8 cellular contexts compared by ENCODE assay signal in the genomic region with DNA sequence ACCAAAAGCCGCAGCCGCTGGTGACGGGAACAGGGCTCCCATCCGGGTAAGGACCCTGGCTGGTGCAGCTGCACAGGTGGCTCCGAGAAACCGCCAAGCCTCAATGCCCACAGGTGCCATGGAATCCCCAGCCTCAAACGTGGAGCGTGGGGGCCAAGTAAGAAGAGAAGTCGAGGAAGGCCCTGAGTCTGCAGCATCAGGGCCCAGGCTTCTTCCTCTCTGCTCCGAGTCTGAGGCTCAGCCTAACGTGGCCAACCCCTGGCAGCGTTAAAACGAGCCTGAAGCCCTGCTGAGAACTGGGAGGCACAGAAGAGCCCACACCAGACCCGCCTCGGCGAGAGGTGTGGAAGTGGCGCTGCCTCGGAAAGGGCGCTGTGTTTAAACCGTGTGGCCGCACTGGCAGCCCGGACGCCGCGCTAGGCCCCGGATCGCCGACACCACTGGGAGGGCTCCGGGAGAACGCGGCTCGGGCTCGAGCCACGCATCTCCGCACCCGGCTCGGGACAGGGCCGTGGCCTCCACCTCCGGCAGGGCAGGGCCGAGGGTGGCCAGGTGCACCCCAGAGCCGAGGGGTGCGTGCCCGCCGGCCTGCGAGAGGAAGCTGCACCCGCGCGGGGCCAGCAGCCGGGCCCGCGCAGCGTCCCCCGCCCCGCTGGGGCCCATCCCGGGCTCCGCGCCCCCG. TPM values are rescaled to one million over a fixed set of nuclear protein-coding genes. Genes with fewer than 3 reads are reported as not detected.
DNase-seq lines count a peak whose midpoint lies in the region; ATAC-seq, FAIRE-seq and TF ChIP-seq lines count a peak whose summit lies in the region.

No MANE protein-coding gene starts in this region.

- H2BK12ac ChIP-seq in H1 (ENCODE audit: low read depth, low read length), result no peak overlapping the region; the same call in 1 of the 2 replicates

- peaks cover 8% of the 10 kb centered on the region; the same call in 1 of the 2 replicates for H3K23me2 ChIP-seq in H1 (ENCODE audit: low read depth, low read length)

- H3K18ac ChIP-seq in H1 (ENCODE audit: extremely low read depth, low read length), result peak overlapping the region; percentile 38

- peak in 1 of 2 donors; percentile 4 for ATAC-seq in naive thymus-derived CD8-positive, alpha-beta T cell

- no peak for FAIRE-seq in H1 (lab: Jason Lieb, UNC)
- FAIRE-seq in D721Med (lab: Jason Lieb, UNC), result no peak

- H3K27ac Mint-ChIP-seq in HFFc6, result peak overlapping the region; percentile 66
- H3K27ac Mint-ChIP-seq in naive thymus-derived CD8-positive, alpha-beta T cell, result peak overlapping the region in 7 of 10 donors; percentile 27 to 87 (median 79)

- no peak overlapping the region for H2BK20ac ChIP-seq in H1 (ENCODE audit: low read length)

- H3K23ac ChIP-seq in H1 (ENCODE audit: insufficient read length), result no peak overlapping the region

- H3K79me1 ChIP-seq in H1 (ENCODE audit: low read depth, low read length), result peaks cover 23% of the 10 kb centered on the region

- H4K20me1 ChIP-seq in H1 (replicated peaks in 1 of 2; ENCODE audit: control insufficient read depth in 1 of 2, insufficient read depth in 2 of 2, low read length in 2 of 2), result peaks cover 17 to 24% of the 10 kb centered on the region in 2 experiments

- peak overlapping the region; percentile 66 to 93 (median 74); a peak in 6 of 7 replicates for H3K9ac ChIP-seq in H1 (replicated peaks in 1 of 4; ENCODE audit: extremely low read depth in 1 of 4, low read depth in 3 of 4, low read length in 3 of 4)

- no peak overlapping the region for H2BK15ac ChIP-seq in H1 (ENCODE audit: low read length)

- no peaks in the 10 kb centered on the region; a peak in 1 of 7 replicates for H3K27me3 ChIP-seq in H1 (replicated peaks in 1 of 4; ENCODE audit: control insufficient read depth in 3 of 4, extremely low read depth in 1 of 4, insufficient read depth in 3 of 4, low read length in 3 of 4)

- H2AK5ac ChIP-seq in H1 (ENCODE audit: low read depth, low read length), result 0 out of 2 replicates have a peak overlapping the region, but pooled peaks have one; percentile 39

- H4K8ac ChIP-seq in H1 (ENCODE audit: extremely low read depth, insufficient read depth, low read length), result peak overlapping the region; percentile 84

- H3K14ac ChIP-seq in H1 (ENCODE audit: insufficient read length), result no peak overlapping the region

- no peak for TF ChIP-seq RAD21 in H1 (IDR thresholded peaks at IDR 0.05 in 1 of 2, conservative IDR thresholded peaks at IDR 0.05 in 1 of 2; ENCODE audit: low read depth in 2 of 2, low read length in 2 of 2)

- H3K9me3 Mint-ChIP-seq in HFFc6, result no peaks in the 10 kb centered on the region
- no peaks in the 10 kb centered on the region for H3K9me3 Mint-ChIP-seq in naive thymus-derived CD8-positive, alpha-beta T cell

- no peak overlapping the region for H2BK120ac ChIP-seq in H1 (replicated peaks; ENCODE audit: low read depth, low read length)

- H3K4me3 Mint-ChIP-seq in HFFc6, result peak overlapping the region; percentile 90
- H3K4me3 Mint-ChIP-seq in naive thymus-derived CD8-positive, alpha-beta T cell, result peak overlapping the region; percentile 77 to 91 (median 84)

- CTCF ChIA-PET in H1 (lab: Charles Lee; ENCODE audit: partially characterized antibody), result interaction anchor here (1.3 to 3.3 kb wide), 4 partner anchors 10 to 120 kb away, joined by 4 to 15 read pairs (median 8); a partner anchor contains a TSS

- peaks cover 27 to 35% (median 30%) of the 10 kb centered on the region in 4 experiments for H3K36me3 ChIP-seq in H1 (ENCODE audit: control insufficient read depth in 2 of 4, insufficient read depth in 4 of 4, low read length in 3 of 4)

- H3K4me3 ChIP-seq in H1 (ENCODE audit: extremely low read depth in 1 of 4, insufficient read depth in 2 of 4, low read depth in 3 of 4, low read length in 4 of 4), result peak overlapping the region; percentile 54 to 82 (median 82)

- H3K27me3 Mint-ChIP-seq in HFFc6 (ENCODE audit: insufficient read depth), result no peaks in the 10 kb centered on the region; the same call in 1 of the 2 replicates
- H3K27me3 Mint-ChIP-seq in naive thymus-derived CD8-positive, alpha-beta T cell, result no peaks in the 10 kb centered on the region

- 0 out of 3 replicates have a peak, but pooled peaks of 1 of the 2 experiments have one; percentile 2 for TF ChIP-seq POLR2A in H1 (IDR thresholded peaks at IDR 0.05; ENCODE audit: control extremely low read depth in 1 of 2, low read depth in 2 of 2, low read length in 2 of 2)

- no peaks in the 10 kb centered on the region for H3K9me3 ChIP-seq in H1 (ENCODE audit: insufficient read depth in 2 of 2, low read depth in 1 of 2, low read length in 1 of 2)

- TF ChIP-seq CTCF in HFFc6 (IDR thresholded peaks at IDR 0.05), result no peak
- TF ChIP-seq CTCF in H1 (IDR thresholded peaks at IDR 0.05; ENCODE audit: control extremely low read depth in 1 of 3, insufficient read depth in 1 of 3, low read depth in 1 of 3, low read length in 3 of 3), result no peak
- no peak for TF ChIP-seq CTCF in D721Med (IDR thresholded peaks at IDR 0.05; ENCODE audit: insufficient read depth, missing control alignments)

- H2AFZ ChIP-seq in H1 (ENCODE audit: low read length), result no peak overlapping the region

- TF ChIP-seq EP300 in H1 (IDR thresholded peaks at IDR 0.05; ENCODE audit: borderline replicate concordance in 1 of 2, low read depth in 2 of 2, low read length in 2 of 2), result no peak

- H4K5ac ChIP-seq in H1 (ENCODE audit: insufficient read length, low read depth, low read length), result no peak overlapping the region

- peaks cover 0 to 7% (median 5%) of the 10 kb centered on the region in 4 experiments; a peak in 5 of 7 replicates for H3K4me1 ChIP-seq in H1 (replicated peaks in 1 of 4; ENCODE audit: control insufficient read depth in 3 of 4, insufficient read depth in 4 of 4, low read length in 3 of 4)

- 20% methylated on average over 39 of the region's 58 CpGs; no CpG with 5 or more reads in 1 of the 2 experiments for WGBS in H1 (ENCODE audit: extremely low coverage in 1 of 2, insufficient coverage in 1 of 2, insufficient read length in 1 of 2, insufficient replicate concordance in 2 of 2, low coverage in 1 of 2, low lambda C conversion rate in 2 of 2, missing lambda C conversion rate in 1 of 2), 2 experiments

- H3K27ac ChIP-seq in H1 (ENCODE audit: low read depth, low read length), result no peak overlapping the region

- DNase-seq in NCI-H1417 (lab: John Stamatoyannopoulos, UW), result peak in 2 of 3 experiments; percentile 36 to 50
- no peak for DNase-seq in NCI-H1417 treated with DMSO at 0.1 percent for 48 hours (lab: John Stamatoyannopoulos, UW)
- DNase-seq in HFFc6, result no peak
- DNase-seq in OCI-M1 (lab: John Stamatoyannopoulos, UW), result peak; percentile 16
- no peak for DNase-seq in H1 (ENCODE audit: low read depth in 1 of 2, low spot score in 2 of 2)
- peak in 1 of 10 donors; percentile 24 for DNase-seq in naive thymus-derived CD8-positive, alpha-beta T cell
- DNase-seq in NCI-H1092 (lab: John Stamatoyannopoulos, UW), result no peak
- no peak for DNase-seq in D721Med (ENCODE audit: insufficient read length, low spot score)

- H3K4me2 ChIP-seq in H1 (ENCODE audit: insufficient read depth in 1 of 2, low read depth in 2 of 2, low read length in 2 of 2), result peak overlapping the region; percentile 80 to 94

- no peak overlapping the region for H2BK5ac ChIP-seq in H1 (ENCODE audit: low read depth, low read length)

- H4K91ac ChIP-seq in H1 (replicated peaks; ENCODE audit: insufficient read length, low read length), result no peak overlapping the region

- H3K4me1 Mint-ChIP-seq in HFFc6 (ENCODE audit: low read depth), result peaks cover 19% of the 10 kb centered on the region
- peaks cover 8 to 26% (median 12%) of the 10 kb centered on the region in 4 donors for H3K4me1 Mint-ChIP-seq in naive thymus-derived CD8-positive, alpha-beta T cell

- POLR2A ChIA-PET in H1 (lab: Charles Lee; ENCODE audit: partially characterized antibody), result interaction anchor here (1.1 to 6.2 kb wide), 5 partner anchors 9 to 37 kb away, joined by 4 to 45 read pairs (median 4); a partner anchor contains a TSS
- POLR2A ChIA-PET in naive thymus-derived CD8-positive, alpha-beta T cell (lab: Charles Lee), result interaction anchor here (1.2 to 2.4 kb wide), 4 partner anchors 11 to 38 kb away, joined by 4 to 10 read pairs (median 7); a partner anchor contains a TSS

- peak overlapping the region; percentile 75 for H3K4ac ChIP-seq in H1 (replicated peaks; ENCODE audit: insufficient read length, low read depth, low read length)

- H3K56ac ChIP-seq in H1 (replicated peaks; ENCODE audit: insufficient read length, low read depth, low read length), result no peak overlapping the region

- H3K36me3 Mint-ChIP-seq in HFFc6 (ENCODE audit: low read depth), result peaks cover 9% of the 10 kb centered on the region
- peaks cover 0 to 21% (median 3%) of the 10 kb centered on the region in 3 donors for H3K36me3 Mint-ChIP-seq in naive thymus-derived CD8-positive, alpha-beta T cell

- peaks cover 0 to 22% of the 10 kb centered on the region in 2 experiments; a peak in 2 of 4 replicates for H3K79me2 ChIP-seq in H1 (ENCODE audit: control insufficient read depth in 1 of 2, insufficient read depth in 2 of 2, low read length in 2 of 2)

RNA-seq across cellular contexts. Expression of a gene that starts 0.7 kb away (rescaled TPM):
- total RNA-seq in HFFc6 (2021; fragmentation: NEBNext Ultra II Directional; extraction: Animal tissue kit (Norgen Biotek cat#: 25700)), result 10 to 100 TPM; 23.9 to 34.4 (median 25.4) TPM
- total RNA-seq in H1 (2021; fragmentation: NEBNext Ultra II Directional; extraction: Animal tissue kit (Norgen Biotek cat#: 25700)), result 58.5 and 58.7 TPM in 2 replicates
- 42.4 and 54.0 TPM in 2 replicates for polyA plus RNA-seq in H1 (2011; rRNA removed)
- polyA plus RNA-seq in H1 (2011; cell fraction: cytosol; rRNA removed), result 52.3 TPM
- polyA plus RNA-seq in H1 (2011; cell fraction: nucleus; rRNA removed), result 115 TPM
- 39.3 to 52.7 TPM (median 47.8 TPM) in 4 replicates for polyA plus RNA-seq in H1 (2012, experiment 1 of 2)
- polyA plus RNA-seq in H1 (2012, experiment 2 of 2), result 48.7 TPM
- 33.0 TPM for polyA plus RNA-seq in H1 (2013, experiment 1 of 2)
- polyA plus RNA-seq in H1 (2013, experiment 2 of 2), result 34.1 TPM
- 21.5 and 21.8 TPM in 2 replicates for polyA minus RNA-seq in H1 (2011; rRNA and poly(A)+ RNA removed)
- 23.3 TPM for polyA minus RNA-seq in H1 (2011; cell fraction: cytosol; rRNA and poly(A)+ RNA removed)
- polyA minus RNA-seq in H1 (2011; cell fraction: nucleus; rRNA and poly(A)+ RNA removed), result 31.8 TPM
- 10 to 100 TPM; 25.5 to 27.5 TPM for total RNA-seq in naive thymus-derived CD8-positive, alpha-beta T cell
- 10 to 100 TPM in 1 of 3 donors, 1 to 10 TPM in 2; 5.5 to 15.7 (median 7.7) TPM for polyA plus RNA-seq in naive thymus-derived CD8-positive, alpha-beta T cell

RNA-seq across cellular contexts. Expression of a gene that starts 10.9 kb away (rescaled TPM):
- 10 to 100 TPM; 18.2 to 20.7 (median 20.1) TPM for total RNA-seq in HFFc6 (2021; fragmentation: NEBNext Ultra II Directional; extraction: Animal tissue kit (Norgen Biotek cat#: 25700))
- 44.6 and 45.7 TPM in 2 replicates for total RNA-seq in H1 (2021; fragmentation: NEBNext Ultra II Directional; extraction: Animal tissue kit (Norgen Biotek cat#: 25700))
- 45.5 and 50.5 TPM in 2 replicates for polyA plus RNA-seq in H1 (2011; rRNA removed)
- polyA plus RNA-seq in H1 (2011; cell fraction: cytosol; rRNA removed), result 57.0 TPM
- polyA plus RNA-seq in H1 (2011; cell fraction: nucleus; rRNA removed), result 130 TPM
- 36.7 to 45.7 TPM (median 45.2 TPM) in 4 replicates for polyA plus RNA-seq in H1 (2012, experiment 1 of 2)
- 42.0 TPM for polyA plus RNA-seq in H1 (2012, experiment 2 of 2)
- polyA plus RNA-seq in H1 (2013, experiment 1 of 2), result 37.2 TPM
- polyA plus RNA-seq in H1 (2013, experiment 2 of 2), result 32.9 TPM
- polyA minus RNA-seq in H1 (2011; rRNA and poly(A)+ RNA removed), result 33.4 and 36.2 TPM in 2 replicates
- polyA minus RNA-seq in H1 (2011; cell fraction: cytosol; rRNA and poly(A)+ RNA removed), result 20.0 TPM
- polyA minus RNA-seq in H1 (2011; cell fraction: nucleus; rRNA and poly(A)+ RNA removed), result 42.4 TPM
- total RNA-seq in naive thymus-derived CD8-positive, alpha-beta T cell, result 10 to 100 TPM; 76.9 to 80.7 TPM
- 10 to 100 TPM; 26.2 to 32.8 (median 29.8) TPM for polyA plus RNA-seq in naive thymus-derived CD8-positive, alpha-beta T cell

RNA-seq across cellular contexts. Expression of a gene that starts 15.9 kb away (rescaled TPM):
- 10 to 100 TPM; 15.9 to 18.2 (median 17.1) TPM for total RNA-seq in HFFc6 (2021; fragmentation: NEBNext Ultra II Directional; extraction: Animal tissue kit (Norgen Biotek cat#: 25700))
- total RNA-seq in H1 (2021; fragmentation: NEBNext Ultra II Directional; extraction: Animal tissue kit (Norgen Biotek cat#: 25700)), result 22.0 and 22.2 TPM in 2 replicates
- polyA plus RNA-seq in H1 (2011; rRNA removed), result 58.4 and 94.0 TPM in 2 replicates
- polyA plus RNA-seq in H1 (2011; cell fraction: cytosol; rRNA removed), result 60.3 TPM
- polyA plus RNA-seq in H1 (2011; cell fraction: nucleus; rRNA removed), result 273 TPM
- 16.4 to 31.5 TPM (median 28.7 TPM) in 4 replicates for polyA plus RNA-seq in H1 (2012, experiment 1 of 2)
- 25.8 TPM for polyA plus RNA-seq in H1 (2012, experiment 2 of 2)
- polyA plus RNA-seq in H1 (2013, experiment 1 of 2), result 31.8 TPM
- 28.5 TPM for polyA plus RNA-seq in H1 (2013, experiment 2 of 2)
- polyA minus RNA-seq in H1 (2011; rRNA and poly(A)+ RNA removed), result 21.5 and 31.7 TPM in 2 replicates
- 22.1 TPM for polyA minus RNA-seq in H1 (2011; cell fraction: cytosol; rRNA and poly(A)+ RNA removed)
- 53.6 TPM for polyA minus RNA-seq in H1 (2011; cell fraction: nucleus; rRNA and poly(A)+ RNA removed)
- 10 to 100 TPM; 83.2 to 86.8 TPM for total RNA-seq in naive thymus-derived CD8-positive, alpha-beta T cell
- polyA plus RNA-seq in naive thymus-derived CD8-positive, alpha-beta T cell, result 10 to 100 TPM; 27.2 to 42.4 (median 32.9) TPM

RNA-seq across cellular contexts. Expression of a gene that starts 29.2 kb away (rescaled TPM):
- 100 to 1,000 TPM in 1 of 6 experiments, 10 to 100 TPM in 5; 41.0 to 116 (median 46.9) TPM for total RNA-seq in HFFc6 (2021; fragmentation: NEBNext Ultra II Directional; extraction: Animal tissue kit (Norgen Biotek cat#: 25700))
- 163 and 171 TPM in 2 replicates for total RNA-seq in H1 (2021; fragmentation: NEBNext Ultra II Directional; extraction: Animal tissue kit (Norgen Biotek cat#: 25700))
- polyA plus RNA-seq in H1 (2011; rRNA removed), result 95.7 and 143 TPM in 2 replicates
- 96.0 TPM for polyA plus RNA-seq in H1 (2011; cell fraction: cytosol; rRNA removed)
- 204 TPM for polyA plus RNA-seq in H1 (2011; cell fraction: nucleus; rRNA removed)
- polyA plus RNA-seq in H1 (2012, experiment 1 of 2), result 66.4 to 99.9 TPM (median 90.6 TPM) in 4 replicates
- polyA plus RNA-seq in H1 (2012, experiment 2 of 2), result 56.9 TPM
- 68.1 TPM for polyA plus RNA-seq in H1 (2013, experiment 1 of 2)
- polyA plus RNA-seq in H1 (2013, experiment 2 of 2), result 62.4 TPM
- 101 and 107 TPM in 2 replicates for polyA minus RNA-seq in H1 (2011; rRNA and poly(A)+ RNA removed)
- polyA minus RNA-seq in H1 (2011; cell fraction: cytosol; rRNA and poly(A)+ RNA removed), result 93.4 TPM
- polyA minus RNA-seq in H1 (2011; cell fraction: nucleus; rRNA and poly(A)+ RNA removed), result 95.4 TPM
- total RNA-seq in naive thymus-derived CD8-positive, alpha-beta T cell, result 100 to 1,000 TPM; 111 to 113 TPM
- polyA plus RNA-seq in naive thymus-derived CD8-positive, alpha-beta T cell, result 10 to 100 TPM; 20.9 to 34.4 (median 23.0) TPM

RNA-seq across cellular contexts. Expression of a gene that starts 37.9 kb away (rescaled TPM):
- total RNA-seq in HFFc6 (2021; fragmentation: NEBNext Ultra II Directional; extraction: Animal tissue kit (Norgen Biotek cat#: 25700)), result 10 to 100 TPM; 48.4 to 67.7 (median 57.3) TPM
- total RNA-seq in H1 (2021; fragmentation: NEBNext Ultra II Directional; extraction: Animal tissue kit (Norgen Biotek cat#: 25700)), result 47.2 and 49.4 TPM in 2 replicates
- 58.1 and 79.3 TPM in 2 replicates for polyA plus RNA-seq in H1 (2011; rRNA removed)
- 54.3 TPM for polyA plus RNA-seq in H1 (2011; cell fraction: cytosol; rRNA removed)
- polyA plus RNA-seq in H1 (2011; cell fraction: nucleus; rRNA removed), result 39.5 TPM
- 30.4 to 55.6 TPM (median 46.9 TPM) in 4 replicates for polyA plus RNA-seq in H1 (2012, experiment 1 of 2)
- polyA plus RNA-seq in H1 (2012, experiment 2 of 2), result 38.3 TPM
- 43.5 TPM for polyA plus RNA-seq in H1 (2013, experiment 1 of 2)
- 42.5 TPM for polyA plus RNA-seq in H1 (2013, experiment 2 of 2)
- 2.4 and 2.7 TPM in 2 replicates for polyA minus RNA-seq in H1 (2011; rRNA and poly(A)+ RNA removed)
- polyA minus RNA-seq in H1 (2011; cell fraction: cytosol; rRNA and poly(A)+ RNA removed), result 15.5 TPM
- 10.0 TPM for polyA minus RNA-seq in H1 (2011; cell fraction: nucleus; rRNA and poly(A)+ RNA removed)
- total RNA-seq in naive thymus-derived CD8-positive, alpha-beta T cell, result 100 to 1,000 TPM in 1 of 2 experiments, 10 to 100 TPM in 1; 93.5 to 104 TPM
- polyA plus RNA-seq in naive thymus-derived CD8-positive, alpha-beta T cell, result 10 to 100 TPM; 36.7 to 46.5 (median 43.0) TPM

Comparison
In these comparisons a context has a peak if more than half of its experiments do, and no peak if none do; other contexts are left out.
1. DNase-seq: peak in NCI-H1417 (2 of 3) and OCI-M1 (single experiment); none in NCI-H1417 treated with DMSO at 0.1 percent for 48 hours (single experiment), HFFc6 (single experiment), H1 (0 of 2), NCI-H1092 (single experiment) and D721Med (single experiment).